8 cellular contexts compared by ENCODE assay signal in genomic region chr1:35930593-35931423, GRCh38. TPM values are rescaled to one million over a fixed set of nuclear protein-coding genes. Genes with fewer than 3 reads are reported as not detected.
DNase-seq lines count a peak whose midpoint lies in the region; ATAC-seq and TF ChIP-seq lines count a peak whose summit lies in the region.

TSS of gene AGO3 (plus strand) at chr1:35931105. CDS start at chr1:35931427, 322 bp downstream.

- intact Hi-C loops in spleen (cut with DNase I; ENCODE audit: low total_unique reads), result loop anchor here (10.0 kb wide), 1 partner anchor 46 kb away; the partner anchor contains the start of gene AGO1

- H3K36me3 ChIP-seq in spleen, result no peaks in the 10 kb centered on the region

- TF ChIP-seq CTCF in cardiac fibroblast (IDR thresholded peaks at IDR 0.05; ENCODE audit: low read depth, low read length), result no peak
- TF ChIP-seq CTCF in spleen (IDR thresholded peaks at IDR 0.05 in 8 of 11, conservative IDR thresholded peaks at IDR 0.05 in 3 of 11), result no peak

- no peaks in the 10 kb centered on the region for H3K27me3 ChIP-seq in spleen (replicated peaks in 1 of 7)

- DNase-seq in AG08395 (ENCODE audit: low spot score) (peak; percentile 87), NCI-H226 (peak; percentile 82), cardiac fibroblast (ENCODE audit: low read depth in 2 of 2) (peak; percentile 73 to 86), inferior parietal cortex (ENCODE audit: extremely low spot score) (peak; percentile 76), spleen (peak; percentile 98)
- DNase-seq in activated CD4-positive, CD25-positive, alpha-beta regulatory T cell (lab: John Stamatoyannopoulos, UW), result peak; percentile 69 to 85 (median 78)

- 0% methylated on average over 43 to 110 of the region's 110 CpGs for WGBS in spleen, 5 donors

- H3K9me3 ChIP-seq in spleen, result no peaks in the 10 kb centered on the region

- TF ChIP-seq POLR2A in spleen (IDR thresholded peaks at IDR 0.05), result peak in 2 of 3 donors; percentile 50 to 60

- H3K4me3 ChIP-seq in cardiac fibroblast (replicated peaks in 1 of 2; ENCODE audit: low read depth in 2 of 2, low read length in 2 of 2) (peak within 1 kb of the TSS; percentile 84 to 89), spleen (peak within 1 kb of the TSS; percentile 66 to 87 (median 82))

- peaks cover 16 to 57% (median 41%) of the 10 kb centered on the region in 6 donors for H3K4me1 ChIP-seq in spleen

- peak within 1 kb of the TSS; percentile 95 to 99 (median 98) for H3K27ac ChIP-seq in spleen

- ATAC-seq in GM19025 (IDR thresholded peaks at IDR 0.05; ENCODE audit: low read depth, unreplicated experiment) (peak; percentile 85), HG03196 (IDR thresholded peaks at IDR 0.05; ENCODE audit: unreplicated experiment) (peak; percentile 74)

RNA-seq across cellular contexts. Expression of gene AGO3, which starts in this region (rescaled TPM):
- 10 to 100 TPM; 18.6 to 41.1 (median 31.7) TPM for total RNA-seq in spleen
- 1 to 10 TPM; 1.5 to 2.8 (median 1.9) TPM for polyA plus RNA-seq in spleen

Comparison
In these comparisons a context has a peak if more than half of its experiments do, and no peak if none do; other contexts are left out.
1. Peak in every context shown above with its lines: DNase-seq, ATAC-seq, H3K4me3 ChIP-seq and H3K27ac ChIP-seq.